ENCODE assay signal across 23 cellular contexts in genomic region chr5:111266491-111266890, GRCh38. TPM values are rescaled to one million over a fixed set of nuclear protein-coding genes. Genes with fewer than 3 reads are reported as not detected.
A peak's percentile ranks its signal among the peaks of the same experiment; 100 is the strongest.
DNase-seq lines count a peak whose midpoint lies in the region; TF ChIP-seq lines count a peak whose summit lies in the region.
"Had no signal": no experiment of that assay in that cellular context is flagged by ENCODE, and none has a peak within 500 bp of the region (broad histone marks: within the 10 kb centered on the region; RNA-seq: fewer than 3 reads in every experiment).

No MANE protein-coding gene starts in this region.

- H3K36me3 ChIP-seq in suprapubic skin = no peaks in the 10 kb centered on the region
- H3K36me3 ChIP-seq: HAP-1, right atrium auricular region had no signal

- no peaks in the 10 kb centered on the region for H3K9me3 ChIP-seq in suprapubic skin
- H3K9me3 ChIP-seq: body of pancreas, HAP-1, right atrium auricular region, SJCRH30 had no signal

- H3K27me3 Mint-ChIP-seq in osteocyte (ENCODE audit: unreplicated experiment) = peaks cover 4% of the 10 kb centered on the region
- H3K27me3 Mint-ChIP-seq: CD4-positive, alpha-beta memory T cell had no signal

- no peaks in the 10 kb centered on the region for H3K4me1 ChIP-seq in suprapubic skin
- H3K4me1 ChIP-seq: body of pancreas, HAP-1, right atrium auricular region, SJCRH30 had no signal

- no peaks in the 10 kb centered on the region for H3K4me1 Mint-ChIP-seq in osteocyte (ENCODE audit: unreplicated experiment)
- H3K4me1 Mint-ChIP-seq: nephron had no signal

- no peak overlapping the region for H3K27ac Mint-ChIP-seq in osteocyte (ENCODE audit: unreplicated experiment)
- H3K27ac Mint-ChIP-seq: nephron had no signal

- no peak for TF ChIP-seq EP300 in suprapubic skin (IDR thresholded peaks at IDR 0.05)

- no peak for TF ChIP-seq POLR2A in suprapubic skin (IDR thresholded peaks at IDR 0.05)

- H3K27me3 ChIP-seq in suprapubic skin = no peaks in the 10 kb centered on the region
- H3K27me3 ChIP-seq: body of pancreas, dorsolateral prefrontal cortex, right atrium auricular region, SJCRH30 had no signal

- DNase-seq in NCI-H748 (lab: John Stamatoyannopoulos, UW; ENCODE audit: unreplicated experiment) (peak; percentile 7), NCI-H748 treated with DMSO at 0.1 percent for 48 hours (lab: John Stamatoyannopoulos, UW) (no peak), DMS 273 (lab: John Stamatoyannopoulos, UW; ENCODE audit: unreplicated experiment) (peak; percentile 78), NCI-H69 (lab: John Stamatoyannopoulos, UW) (peak; percentile 73), epithelial cell of prostate (ENCODE audit: low read depth, low spot score) (peak; percentile 88), osteocyte (ENCODE audit: extremely low spot score, unreplicated experiment) (no peak), suprapubic skin (ENCODE audit: low spot score in 2 of 2) (no peak), foreskin fibroblast (no peak)
- DNase-seq: activated CD4-positive, alpha-beta T cell treated with anti-CD3 and anti-CD28 coated beads, Interleukin-2, amount 50 U/mL, for 1 hour; body of pancreas; CD4-positive, alpha-beta memory T cell; DMS79 treated with DMSO at 0.1 percent for 48 hours; dorsolateral prefrontal cortex; KG1; NCI-H1417; NCI-H510A treated with DMSO at 0.1 percent for 48 hours; stimulated activated CD4-positive, alpha-beta T cell treated with anti-CD3 and anti-CD28 coated beads, Interleukin-1b, Interleukin-23, amount 100 ng/mL, for 48 hours; trophoblast cell had no signal

- no peak overlapping the region for H3K4me3 Mint-ChIP-seq in osteocyte (ENCODE audit: unreplicated experiment)
- H3K4me3 Mint-ChIP-seq: nephron had no signal

- H3K27ac ChIP-seq in epithelial cell of prostate (no peak overlapping the region), suprapubic skin (no peak overlapping the region)
- H3K27ac ChIP-seq: body of pancreas, dorsolateral prefrontal cortex, right atrium auricular region, SJCRH30 had no signal

- no peaks in the 10 kb centered on the region for H3K36me3 Mint-ChIP-seq in osteocyte (ENCODE audit: unreplicated experiment)

- H3K9me3 Mint-ChIP-seq in osteocyte (ENCODE audit: unreplicated experiment) = no peaks in the 10 kb centered on the region
- H3K9me3 Mint-ChIP-seq: nephron had no signal

- H3K4me3 ChIP-seq in suprapubic skin (no peak overlapping the region), foreskin fibroblast (ENCODE audit: low read depth in 1 of 2, low read length in 2 of 2) (no peak overlapping the region)
- H3K4me3 ChIP-seq: body of pancreas, dorsolateral prefrontal cortex, HAP-1, right atrium auricular region, SJCRH30, smooth muscle cell had no signal

- TF ChIP-seq CTCF in osteocyte (IDR thresholded peaks at IDR 0.05) (no peak), suprapubic skin (IDR thresholded peaks at IDR 0.05) (no peak), foreskin fibroblast (IDR thresholded peaks at IDR 0.05; ENCODE audit: low read depth, low read length) (no peak)

- 44% methylated on average over 2 of the region's 2 CpGs for WGBS in suprapubic skin

RNA-seq across cellular contexts. Expression of gene CAMK4, which starts 42.3 kb away (rescaled TPM):
- total RNA-seq in osteocyte (0.39 and 1.2 TPM in 2 replicates), suprapubic skin (1 to 10 TPM in 1 of 4 donors, under 1 TPM in 2, not detected in 1; 0.05 to 2.6 (median 0.21) TPM)

Comparison
In these comparisons a context has a peak if more than half of its experiments do, and no peak if none do; other contexts are left out.
1. DNase-seq: peak in NCI-H748 (single experiment), DMS 273 (single experiment), NCI-H69 (single experiment) and epithelial cell of prostate (single experiment); none in NCI-H748 treated with DMSO at 0.1 percent for 48 hours (single experiment), osteocyte (single experiment), suprapubic skin (0 of 2) and foreskin fibroblast (0 of 2).